In the genomic region with DNA sequence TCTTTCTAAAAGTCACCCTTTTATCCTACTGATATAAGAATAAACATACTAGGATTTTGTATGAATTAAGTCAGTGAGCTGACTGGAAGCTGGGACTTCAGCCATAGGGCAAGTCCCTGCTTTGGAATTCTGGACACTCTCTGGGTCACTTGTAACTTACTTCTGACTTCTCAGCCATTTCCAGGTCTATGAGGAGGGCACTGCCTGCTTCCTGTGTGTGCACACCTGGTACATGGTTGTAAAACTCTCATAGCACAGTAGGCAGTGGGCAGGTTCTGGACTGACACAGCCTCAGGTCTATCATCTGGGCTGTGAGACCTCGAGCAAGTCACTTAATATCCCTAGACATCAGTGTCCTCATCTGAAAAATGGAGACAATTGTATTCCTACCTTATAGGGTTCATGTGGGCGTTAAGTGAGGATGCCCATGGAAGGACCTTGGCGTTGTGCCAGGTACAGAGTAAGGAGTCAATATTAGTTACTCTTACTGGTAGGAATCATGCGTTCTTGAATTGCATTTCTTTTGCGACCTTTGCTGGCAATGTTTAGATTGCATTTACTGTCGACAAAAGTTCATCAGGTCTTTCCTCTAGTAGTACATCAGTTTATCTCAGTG, we compare ENCODE assay signal across 1 cellular context.
TF ChIP-seq lines count a peak whose summit lies in the region.

No MANE protein-coding gene starts in this region.

TF ChIP-seq in H1, 55 proteins besides CTCF, POLR2A, EP300 and RAD21:
- TF ChIP-seq GABPA (IDR thresholded peaks at IDR 0.05; ENCODE audit: borderline replicate concordance, insufficient read depth, low read length) = no peak
- no peak for TF ChIP-seq NRF1 (IDR thresholded peaks at IDR 0.05; ENCODE audit: low read depth, low read length)
- no peak for TF ChIP-seq MAFK (IDR thresholded peaks at IDR 0.05; ENCODE audit: low read depth, low read length)
- no peak for TF ChIP-seq TBP (IDR thresholded peaks at IDR 0.05; ENCODE audit: low read depth, low read length)
- no peak for TF ChIP-seq JUN (IDR thresholded peaks at IDR 0.05; ENCODE audit: low read depth, low read length)
- TF ChIP-seq CHD2 (IDR thresholded peaks at IDR 0.05; ENCODE audit: low read length) = no peak
- no peak for TF ChIP-seq TAF1 (IDR thresholded peaks at IDR 0.05; ENCODE audit: low read depth, low read length)
- TF ChIP-seq JUND (IDR thresholded peaks at IDR 0.05; ENCODE audit: low read length) = no peak
- TF ChIP-seq, protein P1, sequence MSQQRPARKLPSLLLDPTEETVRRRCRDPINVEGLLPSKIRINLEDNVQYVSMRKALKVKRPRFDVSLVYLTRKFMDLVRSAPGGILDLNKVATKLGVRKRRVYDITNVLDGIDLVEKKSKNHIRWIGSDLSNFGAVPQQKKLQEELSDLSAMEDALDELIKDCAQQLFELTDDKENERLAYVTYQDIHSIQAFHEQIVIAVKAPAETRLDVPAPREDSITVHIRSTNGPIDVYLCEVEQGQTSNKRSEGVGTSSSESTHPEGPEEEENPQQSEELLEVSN (IDR thresholded peaks at IDR 0.05) = no peak
- no peak for TF ChIP-seq CTBP2 (IDR thresholded peaks at IDR 0.05; ENCODE audit: borderline replicate concordance, insufficient read depth, insufficient read length, low read length)
